2 cellular contexts compared by ENCODE assay signal in the genomic region with DNA sequence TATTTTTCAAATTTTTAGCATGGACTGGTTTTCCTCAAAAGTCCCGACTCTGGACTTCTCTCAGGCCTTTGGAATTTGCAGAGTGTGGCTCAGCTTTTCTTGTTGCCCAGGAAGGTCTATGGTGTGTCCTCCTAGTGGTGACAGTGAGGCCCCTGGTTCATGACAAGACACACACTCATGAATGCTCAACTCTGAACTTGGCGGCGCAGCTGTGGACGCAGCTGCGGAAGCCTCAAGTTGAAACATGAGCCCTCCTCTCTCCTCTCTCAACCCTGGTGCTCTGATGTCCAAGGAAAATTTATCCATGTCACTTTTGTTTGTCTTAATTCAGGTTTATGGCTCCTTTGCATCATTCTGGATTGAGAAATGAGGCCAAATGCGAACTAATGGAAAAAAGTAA.
TF ChIP-seq lines count a peak whose summit lies in the region.

No MANE protein-coding gene starts in this region.

TF ChIP-seq in GM23338, 12 proteins besides CTCF, POLR2A, EP300 and RAD21:
- TF ChIP-seq ZNF462 (CRISPR knock-in tag; IDR thresholded peaks at IDR 0.05) (no peak), EZH2 (IDR thresholded peaks at IDR 0.05; ENCODE audit: low read depth, unreplicated experiment) (no peak), REST (IDR thresholded peaks at IDR 0.05; ENCODE audit: unreplicated experiment) (no peak)
TF ChIP-seq in GM23338: peak in this region for 0.

TF ChIP-seq in liver, 16 proteins besides CTCF, POLR2A, EP300 and RAD21 (continued from another document):
- TF ChIP-seq ATF3 (IDR thresholded peaks at IDR 0.05): no peak
- TF ChIP-seq NR2F2 (IDR thresholded peaks at IDR 0.05): no peak
- no peak for TF ChIP-seq RXRA (IDR thresholded peaks at IDR 0.05)
- no peak for TF ChIP-seq FOXA1 (IDR thresholded peaks at IDR 0.05)
- no peak for TF ChIP-seq HNF4A (conservative IDR thresholded peaks at IDR 0.05)
- TF ChIP-seq ZBTB33 (IDR thresholded peaks at IDR 0.05): no peak
- no peak for TF ChIP-seq SP1 (IDR thresholded peaks at IDR 0.05)
